Comparison of ENCODE assay signal across 8 cellular contexts in the genomic region with DNA sequence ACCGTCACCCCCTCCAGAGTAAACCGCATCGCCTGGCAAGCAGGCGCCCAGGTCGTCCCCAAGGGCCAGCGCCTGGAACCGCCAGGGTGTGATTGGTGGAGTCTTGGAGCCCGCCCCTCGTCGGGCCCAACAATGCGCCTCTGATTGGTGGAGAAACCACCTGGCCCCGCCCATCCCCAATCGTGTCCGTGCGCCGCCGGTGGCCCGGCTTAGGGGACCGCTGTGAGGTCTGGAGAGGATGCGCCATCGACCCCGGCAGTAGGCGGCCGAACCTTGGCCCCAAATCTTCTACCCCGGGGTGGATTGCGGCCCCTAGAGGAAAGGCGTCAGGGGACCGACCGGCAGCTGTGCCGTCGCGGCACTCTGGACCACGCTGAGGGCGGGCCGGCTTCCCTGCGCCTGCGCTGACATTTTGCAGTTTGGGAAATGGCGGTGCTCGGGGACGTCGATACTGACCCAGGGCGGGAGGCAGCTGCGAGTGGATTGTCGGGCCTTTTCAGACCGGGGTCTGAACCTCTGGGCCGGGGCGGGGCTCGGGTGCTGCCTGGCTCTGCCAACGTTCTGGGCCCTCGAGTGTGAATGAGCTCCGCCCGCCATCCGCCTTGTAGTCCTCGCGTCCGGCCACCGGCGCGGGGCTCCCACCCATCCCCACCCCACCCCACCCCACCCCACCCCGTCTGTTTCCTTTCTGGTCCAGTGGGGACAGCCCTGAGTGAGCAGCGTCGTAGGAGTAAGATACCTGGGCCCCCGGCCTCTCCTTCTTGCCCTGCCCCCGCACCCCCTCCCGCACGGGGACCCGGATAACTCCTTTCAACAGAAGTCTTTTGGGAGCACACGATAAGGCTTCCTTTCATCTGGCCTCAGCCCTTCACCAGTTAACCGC. TPM values are rescaled to one million over a fixed set of nuclear protein-coding genes. Genes with fewer than 3 reads are reported as not detected.
DNase-seq lines count a peak whose midpoint lies in the region; ATAC-seq, FAIRE-seq and TF ChIP-seq lines count a peak whose summit lies in the region.

No MANE protein-coding gene starts in this region.

- peak overlapping the region; percentile 95 for H3K27ac Mint-ChIP-seq in T-helper 17 cell

- H3K4me1 ChIP-seq in right atrium auricular region (peaks cover 0 to 6% of the 10 kb centered on the region in 2 donors), rectal smooth muscle tissue (ENCODE audit: control insufficient read depth, insufficient read depth, low read length) (peaks cover 2% of the 10 kb centered on the region), aorta (ENCODE audit: control insufficient read depth in 1 of 2, insufficient read depth in 2 of 2, low read length in 2 of 2) (no peaks in the 10 kb centered on the region)

- H3K27ac ChIP-seq in right atrium auricular region (peak overlapping the region; percentile 92 to 94), rectal smooth muscle tissue (ENCODE audit: low read depth, low read length) (peak overlapping the region; percentile 97), aorta (ENCODE audit: low read depth in 1 of 2, low read length in 2 of 2) (peak overlapping the region; percentile 53 to 87)

- peaks cover 13% of the 10 kb centered on the region for H3K36me3 Mint-ChIP-seq in T-helper 17 cell (ENCODE audit: low read depth)

- TF ChIP-seq POLR2A in GM12892 (IDR thresholded peaks at IDR 0.05; ENCODE audit: low read depth, low read length): peak; percentile 88

- peaks cover 32% of the 10 kb centered on the region for H3K4me1 Mint-ChIP-seq in T-helper 17 cell

- H3K27me3 ChIP-seq in right atrium auricular region (no peaks in the 10 kb centered on the region), rectal smooth muscle tissue (ENCODE audit: control insufficient read depth, insufficient read depth, low read length) (no peaks in the 10 kb centered on the region), aorta (ENCODE audit: control insufficient read depth in 1 of 2, insufficient read depth in 2 of 2, low read length in 1 of 2) (no peaks in the 10 kb centered on the region)

- DNase-seq in GM12892 (ENCODE audit: insufficient read length): peak; percentile 91
- peak; percentile 92 for DNase-seq in NCI-H146 (lab: John Stamatoyannopoulos, UW)
- peak; percentile 84 to 88 (median 86) for DNase-seq in T-helper 17 cell
- DNase-seq in anterior cingulate cortex (lab: John Stamatoyannopoulos, UW): peak; percentile 63 to 98 (median 94)
- DNase-seq in right atrium auricular region (ENCODE audit: low spot score): peak; percentile 96
- DNase-seq in aorta: peak; percentile 96 to 98

- H3K4me3 ChIP-seq in right atrium auricular region (peak overlapping the region; percentile 72 to 78), rectal smooth muscle tissue (ENCODE audit: low read length) (peak overlapping the region; percentile 96), aorta (ENCODE audit: low read length in 2 of 2) (peak overlapping the region; percentile 45 to 62)

- H3K9ac ChIP-seq in rectal smooth muscle tissue (ENCODE audit: low read length): peak overlapping the region; percentile 73

- H3K9me3 ChIP-seq in T-helper 17 cell (ENCODE audit: control insufficient read depth, low read length, poor library complexity, severe bottlenecking) (no peaks in the 10 kb centered on the region), right atrium auricular region (no peaks in the 10 kb centered on the region), aorta (ENCODE audit: control insufficient read depth, low read length) (no peaks in the 10 kb centered on the region)

- H3K4me3 Mint-ChIP-seq in T-helper 17 cell: peak overlapping the region; percentile 97

- TF ChIP-seq CTCF in right atrium auricular region (IDR thresholded peaks at IDR 0.05): peak in 1 of 2 donors; percentile 36

- intact Hi-C loops in aorta (cut with DNase I): loop anchor here (2.0 to 5.0 kb wide), 4 partner anchors 18 to 248 kb away; partner anchors contain the start of genes SLC2A1 (in 2 of the 2), CFAP57 (in 1 of the 2) and EBNA1BP2 (in 1 of the 2)

- FAIRE-seq in GM12892 (lab: Jason Lieb, UNC): peak; percentile 97

- peak; percentile 87 for ATAC-seq in HG02840 (IDR thresholded peaks at IDR 0.05; ENCODE audit: low FRiP score, unreplicated experiment)
- ATAC-seq in T-helper 17 cell: peak; percentile 94
- ATAC-seq in aorta (ENCODE audit: low FRiP score): peak; percentile 98

- H3K27me3 Mint-ChIP-seq in T-helper 17 cell: no peaks in the 10 kb centered on the region

- 0 to 1% methylated on average over 59 to 69 of the region's 69 CpGs for WGBS in aorta, 2 donors

- peaks cover 7% of the 10 kb centered on the region for H3K36me3 ChIP-seq in right atrium auricular region
- H3K36me3 ChIP-seq in rectal smooth muscle tissue (ENCODE audit: control insufficient read depth, insufficient read depth, low read length): peaks cover 21% of the 10 kb centered on the region
- peaks cover 0 to 4% of the 10 kb centered on the region in 2 donors for H3K36me3 ChIP-seq in aorta (ENCODE audit: control insufficient read depth in 1 of 2, insufficient read depth in 2 of 2, low read length in 1 of 2)

RNA-seq across cellular contexts. Expression of gene SLC2A1, which starts 34.2 kb away (rescaled TPM):
- polyA plus RNA-seq in GM12892 (2012; ENCODE audit: missing spikeins): 45.9 TPM
- total RNA-seq in T-helper 17 cell: 10 to 100 TPM; 63.7 to 79.0 TPM
- 10 to 100 TPM; 25.0 to 51.5 TPM for total RNA-seq in right atrium auricular region
- 100 to 1,000 TPM in 1 of 2 donors, 10 to 100 TPM in 1; 87.7 to 124 TPM for total RNA-seq in aorta
- polyA plus RNA-seq in aorta: 10 to 100 TPM in 1 of 2 donors, 1 to 10 TPM in 1; 6.4 to 11.6 TPM

Comparison
In these comparisons a context has a peak if more than half of its experiments do, and no peak if none do; other contexts are left out.
1. Peak in every context shown above with its lines: DNase-seq, ATAC-seq, H3K4me3 ChIP-seq and H3K27ac ChIP-seq.